9 cellular contexts compared by ENCODE assay signal in genomic region chr12:6539276-6540134, GRCh38. TPM values are rescaled to one million over a fixed set of nuclear protein-coding genes. Genes with fewer than 3 reads are reported as not detected.
A peak's percentile ranks its signal among the peaks of the same experiment; 100 is the strongest.
DNase-seq lines count a peak whose midpoint lies in the region; ATAC-seq and TF ChIP-seq lines count a peak whose summit lies in the region.
"Had no signal": no experiment of that assay in that cellular context is flagged by ENCODE, and none has a peak within 500 bp of the region (broad histone marks: within the 10 kb centered on the region; RNA-seq: fewer than 3 reads in every experiment).

No MANE protein-coding gene starts in this region.

- peaks cover 27% of the 10 kb centered on the region for H3K79me2 ChIP-seq in hepatocyte

- H3K36me3 ChIP-seq in hepatocyte (replicated peaks; ENCODE audit: insufficient read depth, low read depth) (no peaks in the 10 kb centered on the region), thymus (ENCODE audit: control insufficient read depth, insufficient read depth) (peaks cover 41% of the 10 kb centered on the region)

- WGBS in hepatocyte (ENCODE audit: low lambda C conversion rate, missing lambda C conversion rate) = 83% methylated on average over 21 of the region's 21 CpGs
- WGBS in thymus = 91% methylated on average over 21 of the region's 21 CpGs

- no peaks in the 10 kb centered on the region for H3K9me2 ChIP-seq in hepatocyte (replicated peaks; ENCODE audit: insufficient read depth)

- peaks cover 37% of the 10 kb centered on the region for H3K4me1 ChIP-seq in hepatocyte (ENCODE audit: insufficient read depth)
- H3K4me1 ChIP-seq in thymus (ENCODE audit: control insufficient read depth, insufficient read depth, low read length) = peaks cover 20% of the 10 kb centered on the region

- peak overlapping the region; percentile 98 for H3K4me3 Mint-ChIP-seq in activated CD4-positive, alpha-beta T cell treated with anti-CD3 and anti-CD28 coated beads for 36 hours
- peak overlapping the region; percentile 93 for H3K4me3 Mint-ChIP-seq in activated CD8-positive, alpha-beta T cell treated with anti-CD3 and anti-CD28 coated beads for 36 hours

- no peak for ATAC-seq in activated CD4-positive, alpha-beta T cell treated with anti-CD3 and anti-CD28 coated beads for 36 hours
- no peak for ATAC-seq in activated CD8-positive, alpha-beta T cell treated with anti-CD3 and anti-CD28 coated beads for 36 hours
- ATAC-seq in HG03469 (IDR thresholded peaks at IDR 0.05; ENCODE audit: unreplicated experiment) = no peak
- ATAC-seq in HG03135 (IDR thresholded peaks at IDR 0.05; ENCODE audit: unreplicated experiment) = no peak

- CTCF ChIA-PET in activated CD4-positive, alpha-beta T cell treated with anti-CD3 and anti-CD28 coated beads for 36 hours (lab: Charles Lee) = interaction anchor here (0.5 to 9.4 kb wide), 16 partner anchors 7 to 333 kb away, joined by 3 to 141 read pairs (median 4); partner anchors contain the start of genes CDCA3, IFFO1, LTBR and NOP2
- CTCF ChIA-PET in activated CD8-positive, alpha-beta T cell treated with anti-CD3 and anti-CD28 coated beads for 36 hours (lab: Charles Lee) = interaction anchor here (0.7 to 6.1 kb wide), 17 partner anchors 7 to 398 kb away, joined by 3 to 68 read pairs (median 3); no protein-coding TSS in a partner anchor

- no peak overlapping the region for H3K4me3 ChIP-seq in hepatocyte
- H3K4me3 ChIP-seq in thymus (ENCODE audit: low read length) = no peak overlapping the region
- H3K4me3 ChIP-seq: right lobe of liver had no signal

- peaks cover 53% of the 10 kb centered on the region for H3K4me1 Mint-ChIP-seq in activated CD4-positive, alpha-beta T cell treated with anti-CD3 and anti-CD28 coated beads for 36 hours
- H3K4me1 Mint-ChIP-seq in activated CD8-positive, alpha-beta T cell treated with anti-CD3 and anti-CD28 coated beads for 36 hours (ENCODE audit: low read depth) = peaks cover 41% of the 10 kb centered on the region

- H2AFZ ChIP-seq in hepatocyte = no peak overlapping the region

- peak overlapping the region; percentile 73 for H3K27ac Mint-ChIP-seq in activated CD4-positive, alpha-beta T cell treated with anti-CD3 and anti-CD28 coated beads for 36 hours
- H3K27ac Mint-ChIP-seq in activated CD8-positive, alpha-beta T cell treated with anti-CD3 and anti-CD28 coated beads for 36 hours = peak overlapping the region; percentile 99

- intact Hi-C loops in activated CD4-positive, alpha-beta T cell treated with anti-CD3 and anti-CD28 coated beads for 36 hours (cut with DNase I, micrococcal nuclease) = loop anchor here (1.0 to 10.0 kb wide), 3 partner anchors 17 to 1395 kb away; partner anchors contain the start of genes IFFO1 (in 1 of the 2) and SLC2A3 (in 1 of the 2)
- intact Hi-C loops in activated CD8-positive, alpha-beta T cell treated with anti-CD3 and anti-CD28 coated beads for 36 hours (cut with micrococcal nuclease) = loop anchor here (5.0 to 10.0 kb wide), 2 partner anchors 112 to 205 kb away; no protein-coding TSS in a partner anchor

- H3K27me3 ChIP-seq in hepatocyte (no peaks in the 10 kb centered on the region), thymus (ENCODE audit: control insufficient read depth, insufficient read depth) (no peaks in the 10 kb centered on the region)
- H3K27me3 ChIP-seq: right lobe of liver had no signal

- H3K36me3 Mint-ChIP-seq in activated CD4-positive, alpha-beta T cell treated with anti-CD3 and anti-CD28 coated beads for 36 hours (ENCODE audit: low read depth) = peaks cover 38% of the 10 kb centered on the region
- H3K36me3 Mint-ChIP-seq in activated CD8-positive, alpha-beta T cell treated with anti-CD3 and anti-CD28 coated beads for 36 hours (ENCODE audit: low read depth) = peaks cover 37% of the 10 kb centered on the region

- peaks cover 39% of the 10 kb centered on the region for H4K20me1 ChIP-seq in hepatocyte (ENCODE audit: insufficient read depth, poor library complexity, severe bottlenecking)

- peak overlapping the region; percentile 95 for H3K27ac ChIP-seq in hepatocyte
- H3K27ac ChIP-seq in thymus (ENCODE audit: low read depth) = peak overlapping the region; percentile 77

- no peaks in the 10 kb centered on the region for H3K27me3 Mint-ChIP-seq in activated CD4-positive, alpha-beta T cell treated with anti-CD3 and anti-CD28 coated beads for 36 hours
- no peaks in the 10 kb centered on the region for H3K27me3 Mint-ChIP-seq in activated CD8-positive, alpha-beta T cell treated with anti-CD3 and anti-CD28 coated beads for 36 hours

- H3K9me3 Mint-ChIP-seq in activated CD4-positive, alpha-beta T cell treated with anti-CD3 and anti-CD28 coated beads for 36 hours (ENCODE audit: low read depth) = no peaks in the 10 kb centered on the region
- H3K9me3 Mint-ChIP-seq in activated CD8-positive, alpha-beta T cell treated with anti-CD3 and anti-CD28 coated beads for 36 hours = no peaks in the 10 kb centered on the region

- no peak for TF ChIP-seq CTCF in activated CD8-positive, alpha-beta T cell treated with anti-CD3 and anti-CD28 coated beads for 36 hours (IDR thresholded peaks at IDR 0.05)
- TF ChIP-seq CTCF in hepatocyte (IDR thresholded peaks at IDR 0.05; ENCODE audit: poor library complexity) = no peak

- peak; percentile 40 for DNase-seq in activated CD4-positive, alpha-beta T cell treated with anti-CD3 and anti-CD28 coated beads for 36 hours
- no peak for DNase-seq in activated CD4-positive, alpha-beta T cell treated with anti-CD3 and anti-CD28 coated beads for 1 hour
- DNase-seq in activated CD8-positive, alpha-beta T cell treated with anti-CD3 and anti-CD28 coated beads for 36 hours = peak; percentile 40
- DNase-seq in hepatocyte (ENCODE audit: low spot score) = no peak
- no peak for DNase-seq in MV-4-11 (lab: John Stamatoyannopoulos, UW)

- no peaks in the 10 kb centered on the region for H3K9me3 ChIP-seq in hepatocyte (ENCODE audit: low read depth)
- no peaks in the 10 kb centered on the region for H3K9me3 ChIP-seq in thymus (ENCODE audit: control insufficient read depth)
- H3K9me3 ChIP-seq: right lobe of liver had no signal

- POLR2A ChIA-PET in activated CD4-positive, alpha-beta T cell treated with anti-CD3 and anti-CD28 coated beads for 36 hours (lab: Charles Lee) = interaction anchor here (0.6 to 1.3 kb wide), 10 partner anchors 46 to 352 kb away, joined by 3 to 4 read pairs (median 3); partner anchors contain the start of genes MRPL51 and USP5
- POLR2A ChIA-PET in activated CD8-positive, alpha-beta T cell treated with anti-CD3 and anti-CD28 coated beads for 36 hours (lab: Charles Lee) = interaction anchor here (0.6 to 9.6 kb wide), 22 partner anchors 10 to 362 kb away, joined by 3 to 264 read pairs (median 6); partner anchors contain the start of genes IFFO1, NOP2, SPSB2 and TAPBPL

- peak overlapping the region; percentile 68 for H3K4me2 ChIP-seq in hepatocyte

RNA-seq across cellular contexts. Expression of gene GAPDH, which starts 5.2 kb away (rescaled TPM):
- total RNA-seq in activated CD4-positive, alpha-beta T cell treated with anti-CD3 and anti-CD28 coated beads for 36 hours = 1,000 to 10,000 TPM; 7,289 to 9,770 TPM
- total RNA-seq in activated CD8-positive, alpha-beta T cell treated with anti-CD3 and anti-CD28 coated beads for 36 hours = 1,000 to 10,000 TPM; 9,109 to 9,234 TPM
- total RNA-seq in hepatocyte = 1,719 and 1,827 TPM in 2 replicates
- 2,607 and 2,708 TPM in 2 replicates for polyA plus RNA-seq in hepatocyte
- polyA plus RNA-seq in thymus = 1,220 TPM

RNA-seq across cellular contexts. Expression of gene IFFO1, which starts 16.3 kb away (rescaled TPM):
- 1 to 10 TPM; 8.1 to 8.4 TPM for total RNA-seq in activated CD4-positive, alpha-beta T cell treated with anti-CD3 and anti-CD28 coated beads for 36 hours
- 1 to 10 TPM; 7.8 to 8.5 TPM for total RNA-seq in activated CD8-positive, alpha-beta T cell treated with anti-CD3 and anti-CD28 coated beads for 36 hours
- total RNA-seq in hepatocyte = 5.4 and 7.5 TPM in 2 replicates
- polyA plus RNA-seq in hepatocyte (11.2 and 15.2 TPM in 2 replicates), thymus (52.0 TPM)

RNA-seq across cellular contexts. Expression of gene NOP2, which starts 28.6 kb away (rescaled TPM):
- 10 to 100 TPM; 93.2 to 97.1 TPM for total RNA-seq in activated CD4-positive, alpha-beta T cell treated with anti-CD3 and anti-CD28 coated beads for 36 hours
- total RNA-seq in activated CD8-positive, alpha-beta T cell treated with anti-CD3 and anti-CD28 coated beads for 36 hours = 10 to 100 TPM; 87.9 to 89.4 TPM
- 36.1 and 40.3 TPM in 2 replicates for total RNA-seq in hepatocyte
- 37.8 and 38.1 TPM in 2 replicates for polyA plus RNA-seq in hepatocyte
- polyA plus RNA-seq in thymus = 45.5 TPM

RNA-seq across cellular contexts. Expression of gene NCAPD2, which starts 45.6 kb away (rescaled TPM):
- 100 to 1,000 TPM; 199 to 210 TPM for total RNA-seq in activated CD4-positive, alpha-beta T cell treated with anti-CD3 and anti-CD28 coated beads for 36 hours
- 100 to 1,000 TPM; 195 to 196 TPM for total RNA-seq in activated CD8-positive, alpha-beta T cell treated with anti-CD3 and anti-CD28 coated beads for 36 hours
- total RNA-seq in hepatocyte = 26.7 and 31.4 TPM in 2 replicates
- 13.7 and 17.4 TPM in 2 replicates for polyA plus RNA-seq in hepatocyte
- 18.8 TPM for polyA plus RNA-seq in thymus

RNA-seq across cellular contexts. Expression of gene MRPL51, which starts 46.4 kb away (rescaled TPM):
- total RNA-seq in activated CD4-positive, alpha-beta T cell treated with anti-CD3 and anti-CD28 coated beads for 36 hours = 100 to 1,000 TPM; 232 to 275 TPM
- total RNA-seq in activated CD8-positive, alpha-beta T cell treated with anti-CD3 and anti-CD28 coated beads for 36 hours = 100 to 1,000 TPM; 230 to 254 TPM
- 57.4 and 81.6 TPM in 2 replicates for total RNA-seq in hepatocyte
- polyA plus RNA-seq in hepatocyte (231 and 267 TPM in 2 replicates), thymus (136 TPM)

Comparison
In these comparisons a context has a peak if more than half of its experiments do, and no peak if none do; other contexts are left out.
1. DNase-seq: peak in activated CD4-positive, alpha-beta T cell treated with anti-CD3 and anti-CD28 coated beads for 36 hours (single experiment) and activated CD8-positive, alpha-beta T cell treated with anti-CD3 and anti-CD28 coated beads for 36 hours (single experiment); none in activated CD4-positive, alpha-beta T cell treated with anti-CD3 and anti-CD28 coated beads for 1 hour (single experiment), hepatocyte (single experiment) and MV-4-11 (single experiment).